In genomic region chr15:88684345-88684744, GRCh38 we compare ENCODE assay signal across 22 cellular contexts.
"Had no signal": no experiment of that assay in that cellular context is flagged by ENCODE, and none has a peak within 500 bp of the region (broad histone marks: within the 10 kb centered on the region; RNA-seq: fewer than 3 reads in every experiment).

No MANE protein-coding gene starts in this region.

- H3K9me3 ChIP-seq: SK-N-SH had no signal

- DNase-seq: Kasumi-1, MM.1S, NCI-H1048, NCI-H1105, NCI-H1417, NCI-H1436 treated with DMSO at 0.1 percent for 48 hours, NCI-H1694, NCI-H1930, NCI-H2081, NCI-H2107, NCI-H2227 treated with DMSO at 0.1 percent for 48 hours, NCI-H524, NCI-H526 treated with DMSO at 0.1 percent for 48 hours, NCI-H748 treated with DMSO at 0.1 percent for 48 hours, PC-3, SHP77, SK-N-SH, SW 1271, T-cell had no signal

- H3K27ac ChIP-seq: HL-60, RWPE1 had no signal

- H3K4me3 ChIP-seq: K562 had no signal
